1 cellular context compared by ENCODE assay signal in genomic region chr2:223930002-223930976, GRCh38.
TF ChIP-seq lines count a peak whose summit lies in the region.

No MANE protein-coding gene starts in this region.

TF ChIP-seq in endothelial cell of umbilical vein, 7 proteins besides CTCF, POLR2A, EP300 and RAD21:
- TF ChIP-seq MAX (IDR thresholded peaks at IDR 0.05; ENCODE audit: insufficient read depth, insufficient read length) (no peak), JUN (IDR thresholded peaks at IDR 0.05; ENCODE audit: borderline replicate concordance, insufficient read depth, insufficient read length, low read depth) (no peak), EZH2 (IDR thresholded peaks at IDR 0.05; ENCODE audit: borderline replicate concordance, low read depth, low read length, severe bottlenecking) (no peak), POLR2AphosphoS5 (IDR thresholded peaks at IDR 0.05; ENCODE audit: insufficient read depth, low read depth, low read length) (no peak), GATA2 (IDR thresholded peaks at IDR 0.05; ENCODE audit: insufficient read depth, insufficient read length, low read depth, low read length) (no peak), MYC (IDR thresholded peaks at IDR 0.05; ENCODE audit: low read depth, low read length) (no peak), FOS (IDR thresholded peaks at IDR 0.05; ENCODE audit: borderline replicate concordance, insufficient read depth, low read length) (no peak)
